Comparison of ENCODE assay signal across 9 cellular contexts in genomic region chr13:48222358-48223015, GRCh38.
DNase-seq lines count a peak whose midpoint lies in the region; ATAC-seq and TF ChIP-seq lines count a peak whose summit lies in the region.
"Had no signal": no experiment of that assay in that cellular context is flagged by ENCODE, and none has a peak within 500 bp of the region (broad histone marks: within the 10 kb centered on the region; RNA-seq: fewer than 3 reads in every experiment).

No MANE protein-coding gene starts in this region.

- H3K27ac ChIP-seq in cingulate gyrus (ENCODE audit: low read depth, low read length) = peak overlapping the region; percentile 20
- peak overlapping the region; percentile 48 to 72 for H3K27ac ChIP-seq in mucosa of rectum (ENCODE audit: low read depth in 2 of 2, low read length in 2 of 2)
- H3K27ac ChIP-seq: SK-N-MC had no signal

- H3K9ac ChIP-seq in mucosa of rectum (ENCODE audit: low read depth in 1 of 2, low read length in 2 of 2) = peak overlapping the region; percentile 56 to 62

- H3K4me1 ChIP-seq in mucosa of rectum (ENCODE audit: control insufficient read depth in 2 of 2, insufficient read depth in 2 of 2, low read length in 2 of 2) = peaks cover 0 to 5% of the 10 kb centered on the region in 2 donors

- ATAC-seq in HG03108 (IDR thresholded peaks at IDR 0.05; ENCODE audit: unreplicated experiment) (no peak), HG03025 (IDR thresholded peaks at IDR 0.05; ENCODE audit: low FRiP score, unreplicated experiment) (no peak), GM18909 (IDR thresholded peaks at IDR 0.05; ENCODE audit: poor library complexity, unreplicated experiment) (no peak)

- no peak for TF ChIP-seq POLR2A in NB4 (IDR thresholded peaks at IDR 0.05; ENCODE audit: extremely low read depth, insufficient read length)

- no peak for TF ChIP-seq CTCF in NB4 (IDR thresholded peaks at IDR 0.05; ENCODE audit: low read depth, low read length)

- in situ Hi-C loops in ACHN (cut with HindIII; ENCODE audit: low pct_ligation_motif_present, low pct_unique_long_range_greater_than_20kb, low sequenced_read_pairs) = no loop called here

- peak overlapping the region; percentile 74 for H3K4me3 ChIP-seq in NB4 (ENCODE audit: low read depth, low read length)
- H3K4me3 ChIP-seq in mucosa of rectum (ENCODE audit: low read length in 2 of 2) = peak overlapping the region; percentile 44 to 71
- H3K4me3 ChIP-seq: SK-N-MC had no signal

- DNase-seq in ACHN (peak; percentile 25), NB4 (ENCODE audit: low read depth) (peak; percentile 73)
- no peak for DNase-seq in activated CD4-positive, alpha-beta T cell treated with anti-CD3 and anti-CD28 coated beads for 1 hour

- H3K36me3 ChIP-seq in mucosa of rectum (ENCODE audit: control insufficient read depth in 2 of 2, insufficient read depth in 2 of 2, low read length in 2 of 2) = no peaks in the 10 kb centered on the region

- H3K9me3 ChIP-seq in mucosa of rectum (ENCODE audit: control insufficient read depth in 2 of 2, low read length in 2 of 2) = no peaks in the 10 kb centered on the region

- H3K27me3 ChIP-seq in mucosa of rectum (ENCODE audit: control insufficient read depth in 2 of 2, insufficient read depth in 2 of 2, low read length in 2 of 2) = no peaks in the 10 kb centered on the region
